Comparison of ENCODE assay signal across 10 cellular contexts in the genomic region with DNA sequence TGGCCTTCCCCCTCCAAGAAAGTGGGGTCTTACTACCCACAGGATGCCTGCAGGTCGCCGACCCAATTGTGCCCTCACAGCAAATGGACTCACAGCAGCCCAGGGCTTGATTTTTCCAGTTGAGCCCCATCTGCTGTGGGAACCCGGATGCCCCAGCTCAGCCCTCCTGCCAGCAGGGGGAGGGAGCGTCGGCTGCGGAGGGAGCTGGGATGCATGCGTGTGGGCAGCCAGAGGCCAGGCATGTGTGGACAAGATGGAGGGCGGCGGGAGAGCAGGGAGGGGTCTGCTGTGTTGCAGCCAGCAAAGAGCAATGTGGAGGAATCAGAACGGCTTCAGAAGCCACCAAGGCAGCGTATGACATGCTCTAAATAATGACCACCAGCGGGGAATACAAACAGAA. TPM values are rescaled to one million over a fixed set of nuclear protein-coding genes. Genes with fewer than 3 reads are reported as not detected.
A peak's percentile ranks its signal among the peaks of the same experiment; 100 is the strongest.
DNase-seq lines count a peak whose midpoint lies in the region; ATAC-seq, FAIRE-seq and TF ChIP-seq lines count a peak whose summit lies in the region.
"Had no signal": no experiment of that assay in that cellular context is flagged by ENCODE, and none has a peak within 500 bp of the region (broad histone marks: within the 10 kb centered on the region; RNA-seq: fewer than 3 reads in every experiment).

No MANE protein-coding gene starts in this region.

- TF ChIP-seq POLR2A in HepG2 (IDR thresholded peaks at IDR 0.05; ENCODE audit: insufficient read depth in 1 of 2, low read depth in 2 of 2, low read length in 2 of 2) (no peak), right lobe of liver (IDR thresholded peaks at IDR 0.05) (no peak), tibial nerve (IDR thresholded peaks at IDR 0.05) (no peak)

- in situ Hi-C loops in HepG2 (cut with HindIII; ENCODE audit: extremely low pct_ligation_motif_present, low pct_unique_long_range_greater_than_20kb), result no loop called here

- H3K4me2 ChIP-seq in HepG2 (ENCODE audit: low read depth, low read length), result peak overlapping the region; percentile 39; the same call in 1 of the 2 replicates

- CTCF ChIA-PET in HepG2 (lab: Yijun Ruan, JAX; ENCODE audit: low intra/inter-chr PET ratio, low total read pairs), result no interaction called here

- no peaks in the 10 kb centered on the region for H3K36me3 ChIP-seq in HepG2 (replicated peaks in 1 of 2; ENCODE audit: control insufficient read depth in 1 of 2, insufficient read depth in 2 of 2, low read length in 2 of 2)
- no peaks in the 10 kb centered on the region for H3K36me3 ChIP-seq in right lobe of liver
- no peaks in the 10 kb centered on the region for H3K36me3 ChIP-seq in tibial nerve
- H3K36me3 ChIP-seq: neutrophil had no signal

- H3K9me3 ChIP-seq in HepG2 (ENCODE audit: low read length) (no peaks in the 10 kb centered on the region), right lobe of liver (no peaks in the 10 kb centered on the region), tibial nerve (no peaks in the 10 kb centered on the region)
- H3K9me3 ChIP-seq: neutrophil had no signal

- DNase-seq in HepG2 (ENCODE audit: low spot score), result peak; percentile 18
- DNase-seq in right lobe of liver, result no peak
- peak; percentile 59 for DNase-seq in SK-N-DZ (ENCODE audit: low spot score)
- peak; percentile 32 to 71 for DNase-seq in foreskin fibroblast
- no peak for DNase-seq in tibial nerve (ENCODE audit: low spot score in 2 of 2)
- no peak for DNase-seq in central memory CD4-positive, alpha-beta T cell
- DNase-seq: activated CD8-positive, alpha-beta T cell treated with anti-CD3 and anti-CD28 coated beads for 36 hours had no signal

- WGBS in HepG2 (ENCODE audit: low lambda C conversion rate), result 16% methylated on average over 9 of the region's 12 CpGs
- WGBS in right lobe of liver (ENCODE audit: insufficient coverage, low coverage, low lambda C conversion rate, missing lambda C conversion rate), result 23% methylated on average over 6 of the region's 12 CpGs
- 40 to 41% methylated on average over 12 of the region's 12 CpGs for WGBS in tibial nerve, 2 donors

- no peak for TF ChIP-seq RAD21 in HepG2 (CRISPR knock-in tag; IDR thresholded peaks at IDR 0.05)

- POLR2A ChIA-PET in HepG2 (lab: Yijun Ruan, JAX), result no interaction called here

- TF ChIP-seq EP300 in HepG2 (IDR thresholded peaks at IDR 0.05; ENCODE audit: low read depth in 2 of 2, low read length in 2 of 2), result no peak
- TF ChIP-seq EP300 in HepG2 (CRISPR knock-in tag; IDR thresholded peaks at IDR 0.05; ENCODE audit: borderline replicate concordance), result no peak
- TF ChIP-seq EP300 in tibial nerve (IDR thresholded peaks at IDR 0.05), result no peak

- H3K27ac ChIP-seq in HepG2 (ENCODE audit: extremely low read length, insufficient read depth, low read length) (no peak overlapping the region), right lobe of liver (no peak overlapping the region), tibial nerve (no peak overlapping the region)
- H3K27ac ChIP-seq: neutrophil had no signal

- peak; percentile 74 for TF ChIP-seq CTCF in HepG2 (CRISPR knock-in tag; IDR thresholded peaks at IDR 0.05)
- no peak for TF ChIP-seq CTCF in right lobe of liver (IDR thresholded peaks at IDR 0.05)
- peak; percentile 39 for TF ChIP-seq CTCF in foreskin fibroblast (IDR thresholded peaks at IDR 0.05; ENCODE audit: low read depth, low read length)
- TF ChIP-seq CTCF in tibial nerve (IDR thresholded peaks at IDR 0.05), result no peak

- no TSS peak for BruUV-seq in HepG2 (replicated peaks; lab: Mats Ljungman, UMichigan)

- H3K4me1 ChIP-seq in HepG2 (ENCODE audit: insufficient read depth, low read length) (no peaks in the 10 kb centered on the region), right lobe of liver (no peaks in the 10 kb centered on the region), tibial nerve (no peaks in the 10 kb centered on the region)

- H2AFZ ChIP-seq in HepG2 (ENCODE audit: low read length), result no peak overlapping the region

- no peak for FAIRE-seq in HepG2 (lab: Jason Lieb, UNC)

- intact Hi-C loops in HepG2 (cut with micrococcal nuclease; ENCODE audit: unreplicated experiment), result no loop called here
- intact Hi-C loops in right lobe of liver (cut with DNase I), result no loop called here

- H4K20me1 ChIP-seq in HepG2 (ENCODE audit: insufficient read depth, low read length), result no peaks in the 10 kb centered on the region

- H3K79me2 ChIP-seq in HepG2 (ENCODE audit: insufficient read depth, low read length), result no peaks in the 10 kb centered on the region

- peaks cover 2 to 19% of the 10 kb centered on the region in 2 experiments; a peak in 4 of 5 replicates for H3K27me3 ChIP-seq in HepG2 (ENCODE audit: control insufficient read depth in 1 of 2, insufficient read depth in 2 of 2, low read length in 2 of 2)
- no peaks in the 10 kb centered on the region for H3K27me3 ChIP-seq in right lobe of liver
- peaks cover 0 to 19% of the 10 kb centered on the region in 2 donors for H3K27me3 ChIP-seq in tibial nerve

- ATAC-seq in HepG2 (peak; percentile 97), right lobe of liver (no peak), HG02852 (IDR thresholded peaks at IDR 0.05; ENCODE audit: unreplicated experiment) (no peak), HG03280 (IDR thresholded peaks at IDR 0.05; ENCODE audit: unreplicated experiment) (no peak)
- ATAC-seq: activated CD8-positive, alpha-beta T cell treated with anti-CD3 and anti-CD28 coated beads for 36 hours had no signal

- no peak overlapping the region for H3K9ac ChIP-seq in HepG2 (ENCODE audit: insufficient read depth, low read depth, low read length)

- H3K4me3 ChIP-seq in HepG2 (replicated peaks in 1 of 3; ENCODE audit: insufficient read depth in 1 of 3, low read depth in 2 of 3, low read length in 3 of 3) (no peak overlapping the region), right lobe of liver (no peak overlapping the region), foreskin fibroblast (ENCODE audit: low read depth in 1 of 2, low read length in 2 of 2) (no peak overlapping the region), tibial nerve (no peak overlapping the region)

TF ChIP-seq in HepG2, 621 proteins besides CTCF, POLR2A, EP300 and RAD21 (continues in another document):
- no peak for TF ChIP-seq IRF2 (CRISPR knock-in tag; IDR thresholded peaks at IDR 0.05)
- 0 out of 2 replicates have a peak, but pooled peaks have one; percentile 26 for TF ChIP-seq ETV5 (CRISPR knock-in tag; IDR thresholded peaks at IDR 0.05; ENCODE audit: borderline replicate concordance)
- no peak for TF ChIP-seq REL (CRISPR knock-in tag; conservative IDR thresholded peaks at IDR 0.05)
- peak; percentile 46; the same call in 1 of the 2 replicates for TF ChIP-seq KDM1A (CRISPR knock-in tag; IDR thresholded peaks at IDR 0.05)
- no peak for TF ChIP-seq SUZ12 (IDR thresholded peaks at IDR 0.05; ENCODE audit: low read depth, low read length)
- TF ChIP-seq RFX1 (IDR thresholded peaks at IDR 0.05), result no peak
- no peak for TF ChIP-seq ZFP36 (IDR thresholded peaks at IDR 0.05; ENCODE audit: borderline replicate concordance, low read depth, low read length, partially characterized antibody)
- TF ChIP-seq ZNF383 (CRISPR knock-in tag; IDR thresholded peaks at IDR 0.05; ENCODE audit: borderline replicate concordance), result no peak
- TF ChIP-seq ZNF225 (CRISPR knock-in tag; IDR thresholded peaks at IDR 0.05), result no peak
- TF ChIP-seq ZNF263 (CRISPR knock-in tag; IDR thresholded peaks at IDR 0.05), result no peak
- no peak for TF ChIP-seq ZBTB42 (CRISPR knock-in tag; IDR thresholded peaks at IDR 0.05)
- TF ChIP-seq, protein P1, sequence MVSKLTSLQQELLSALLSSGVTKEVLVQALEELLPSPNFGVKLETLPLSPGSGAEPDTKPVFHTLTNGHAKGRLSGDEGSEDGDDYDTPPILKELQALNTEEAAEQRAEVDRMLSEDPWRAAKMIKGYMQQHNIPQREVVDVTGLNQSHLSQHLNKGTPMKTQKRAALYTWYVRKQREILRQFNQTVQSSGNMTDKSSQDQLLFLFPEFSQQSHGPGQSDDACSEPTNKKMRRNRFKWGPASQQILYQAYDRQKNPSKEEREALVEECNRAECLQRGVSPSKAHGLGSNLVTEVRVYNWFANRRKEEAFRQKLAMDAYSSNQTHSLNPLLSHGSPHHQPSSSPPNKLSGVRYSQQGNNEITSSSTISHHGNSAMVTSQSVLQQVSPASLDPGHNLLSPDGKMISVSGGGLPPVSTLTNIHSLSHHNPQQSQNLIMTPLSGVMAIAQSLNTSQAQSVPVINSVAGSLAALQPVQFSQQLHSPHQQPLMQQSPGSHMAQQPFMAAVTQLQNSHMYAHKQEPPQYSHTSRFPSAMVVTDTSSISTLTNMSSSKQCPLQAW (CRISPR knock-in tag; IDR thresholded peaks at IDR 0.05), result peak; percentile 31; the same call in 1 of the 2 replicates
- no peak for TF ChIP-seq FOXP1 (IDR thresholded peaks at IDR 0.05)
- no peak for TF ChIP-seq FOXP1 (CRISPR knock-in tag; IDR thresholded peaks at IDR 0.05)

RNA-seq across cellular contexts. Expression of a gene that starts 41.0 kb away (rescaled TPM):
- 118 and 127 TPM in 2 replicates for total RNA-seq in HepG2 (2016; rRNA removed; fragmentation: Illumina TruSeq; extraction: Trizol)
- total RNA-seq in HepG2 (2016; cell fraction: cytosol; rRNA removed; fragmentation: Illumina TruSeq; extraction: Trizol; ENCODE audit: low read depth), result 41.6 and 58.8 TPM in 2 replicates
- 113 and 131 TPM in 2 replicates for total RNA-seq in HepG2 (2016; cell fraction: insoluble cytoplasmic fraction; rRNA removed; fragmentation: Illumina TruSeq; extraction: Trizol)
- total RNA-seq in HepG2 (2016; cell fraction: membrane; rRNA removed; fragmentation: Illumina TruSeq; extraction: Trizol), result 61.2 and 67.3 TPM in 2 replicates
- 80.3 and 81.1 TPM in 2 replicates for total RNA-seq in HepG2 (2016; cell fraction: nucleus; rRNA removed; fragmentation: Illumina TruSeq; extraction: Trizol)
- 229 and 274 TPM in 2 replicates for polyA plus RNA-seq in HepG2 (2011; rRNA removed)
- 299 and 371 TPM in 2 replicates for polyA plus RNA-seq in HepG2 (2011; cell fraction: cytosol; rRNA removed)
- polyA plus RNA-seq in HepG2 (2011; cell fraction: nucleus; rRNA removed), result 186 and 204 TPM in 2 replicates
- 111 and 140 TPM in 2 replicates for polyA plus RNA-seq in HepG2 (2012)
- 33.0 and 38.8 TPM in 2 replicates for polyA plus RNA-seq in HepG2 (2016; cell fraction: cytosol; fragmentation: Illumina TruSeq; extraction: Trizol; ENCODE audit: low read depth)
- 129 and 130 TPM in 2 replicates for polyA plus RNA-seq in HepG2 (2016; cell fraction: insoluble cytoplasmic fraction; fragmentation: Illumina TruSeq; extraction: Trizol; ENCODE audit: low read depth)
- polyA plus RNA-seq in HepG2 (2016; cell fraction: membrane; fragmentation: Illumina TruSeq; extraction: Trizol; ENCODE audit: low read depth), result 46.4 and 61.7 TPM in 2 replicates
- polyA plus RNA-seq in HepG2 (2016; cell fraction: nucleus; fragmentation: Illumina TruSeq; extraction: Trizol; ENCODE audit: insufficient read depth, low read depth), result 111 and 119 TPM in 2 replicates
- polyA minus RNA-seq in HepG2 (2011; rRNA and poly(A)+ RNA removed; ENCODE audit: low replicate concordance), result 311 and 338 TPM in 2 replicates
- 142 and 149 TPM in 2 replicates for polyA minus RNA-seq in HepG2 (2011; cell fraction: cytosol; rRNA and poly(A)+ RNA removed)
- polyA minus RNA-seq in HepG2 (2011; cell fraction: nucleus; rRNA and poly(A)+ RNA removed), result 124 and 145 TPM in 2 replicates
- 100 to 1,000 TPM in 2 of 6 experiments, 10 to 100 TPM in 4; 34.9 to 141 (median 50.1) TPM for total RNA-seq in right lobe of liver
- 449 and 520 TPM in 2 replicates for polyA plus RNA-seq in SK-N-DZ (2014; cell fraction: cytosol; rRNA removed)
- 283 and 285 TPM in 2 replicates for polyA plus RNA-seq in SK-N-DZ (2014; cell fraction: nucleus; rRNA removed)
- total RNA-seq in tibial nerve, result 100 to 1,000 TPM; 200 to 272 (median 238) TPM

Comparison
In these comparisons a context has a peak if more than half of its experiments do, and no peak if none do; other contexts are left out.
1. DNase-seq: peak in HepG2 (single experiment), SK-N-DZ (single experiment) and foreskin fibroblast (2 of 2); none in right lobe of liver (0 of 3), tibial nerve (0 of 2) and central memory CD4-positive, alpha-beta T cell (single experiment).
2. CTCF ChIP-seq: peak in HepG2 (single experiment) and foreskin fibroblast (single experiment); none in right lobe of liver (0 of 4) and tibial nerve (0 of 5).